13 cellular contexts compared by ENCODE assay signal in genomic region chr1:156675271-156675708, GRCh38. TPM values are rescaled to one million over a fixed set of nuclear protein-coding genes. Genes with fewer than 3 reads are reported as not detected.
A peak's percentile ranks its signal among the peaks of the same experiment; 100 is the strongest.
DNase-seq lines count a peak whose midpoint lies in the region; ATAC-seq and TF ChIP-seq lines count a peak whose summit lies in the region.
"Had no signal": no experiment of that assay in that cellular context is flagged by ENCODE, and none has a peak within 500 bp of the region (broad histone marks: within the 10 kb centered on the region; RNA-seq: fewer than 3 reads in every experiment).

No MANE protein-coding gene starts in this region.

- TF ChIP-seq POLR2A in adrenal gland (IDR thresholded peaks at IDR 0.05), result no peak

- H3K9me3 ChIP-seq in left lung, result no peaks in the 10 kb centered on the region
- no peaks in the 10 kb centered on the region for H3K9me3 ChIP-seq in subcutaneous abdominal adipose tissue (ENCODE audit: control insufficient read depth in 5 of 5, low read length in 5 of 5)
- H3K9me3 ChIP-seq in adrenal gland (replicated peaks in 1 of 3), result no peaks in the 10 kb centered on the region

- WGBS in adrenal gland, 4 donors, result 44 to 72% (median 65%) methylated on average over 3 to 8 of the region's 8 CpGs

- H3K9ac ChIP-seq in subcutaneous abdominal adipose tissue (ENCODE audit: low read length in 5 of 5), result peak overlapping the region in 2 of 5 donors; percentile 47 to 72

- DNase-seq in HFFc6 (no peak), coronary artery (ENCODE audit: low spot score) (no peak), left lung (no peak), adrenal gland (no peak), CD14-positive monocyte (ENCODE audit: low spot score) (no peak), NCI-H510A treated with DMSO at 0.1 percent for 48 hours (lab: John Stamatoyannopoulos, UW) (no peak)
- DNase-seq: activated CD8-positive, alpha-beta memory T cell treated with anti-CD3 and anti-CD28 coated beads, Interleukin-2, amount 50 U/mL, for 4 hours; DND-41; SW 1271 had no signal

- H3K27ac ChIP-seq in coronary artery (peak overlapping the region; percentile 22 to 87), left lung (no peak overlapping the region), subcutaneous abdominal adipose tissue (ENCODE audit: low read depth, low read length) (peak overlapping the region; percentile 62), adrenal gland (no peak overlapping the region)

- intact Hi-C loops in left lung (cut with DNase I) (no loop called here), adrenal gland (cut with DNase I) (no loop called here), CD14-positive monocyte (cut with micrococcal nuclease) (loop anchor here (5.0 to 10.0 kb wide), 2 partner anchors 48 to 50 kb away; no protein-coding TSS in a partner anchor)

- peak overlapping the region; percentile 79 for H3K4me3 ChIP-seq in coronary artery
- peak overlapping the region; percentile 9 to 53 for H3K4me3 ChIP-seq in left lung
- H3K4me3 ChIP-seq in subcutaneous abdominal adipose tissue (ENCODE audit: low read depth in 1 of 5, low read length in 5 of 5), result peak overlapping the region in 3 of 5 donors; percentile 69 to 70 (median 69)
- H3K4me3 ChIP-seq in adrenal gland, result no peak overlapping the region

- H3K27me3 Mint-ChIP-seq in HFFc6 (ENCODE audit: insufficient read depth), result no peaks in the 10 kb centered on the region; the same call in none of the 2 replicates
- H3K27me3 Mint-ChIP-seq in CD14-positive monocyte (ENCODE audit: low read depth in 3 of 3), result peaks cover 66 to 90% (median 77%) of the 10 kb centered on the region in 3 donors

- H3K4me1 Mint-ChIP-seq in HFFc6 (ENCODE audit: low read depth) (peaks cover 50% of the 10 kb centered on the region), CD14-positive monocyte (peaks cover 12% of the 10 kb centered on the region)

- no peaks in the 10 kb centered on the region for H3K36me3 ChIP-seq in left lung
- H3K36me3 ChIP-seq in subcutaneous abdominal adipose tissue (ENCODE audit: control insufficient read depth in 5 of 5, insufficient read depth in 5 of 5, low read length in 5 of 5), result peaks cover 0 to 28% (median 8%) of the 10 kb centered on the region in 5 donors
- no peaks in the 10 kb centered on the region for H3K36me3 ChIP-seq in adrenal gland (replicated peaks in 1 of 2)

- H3K27me3 ChIP-seq in left lung (peaks cover 23 to 78% of the 10 kb centered on the region in 2 donors), subcutaneous abdominal adipose tissue (ENCODE audit: control insufficient read depth in 5 of 5, insufficient read depth in 4 of 5, low read length in 5 of 5) (peaks cover 13 to 56% (median 25%) of the 10 kb centered on the region in 5 donors), adrenal gland (peaks cover 34% of the 10 kb centered on the region)

- H3K4me1 ChIP-seq in left lung (peaks cover 0 to 40% of the 10 kb centered on the region in 2 donors), subcutaneous abdominal adipose tissue (ENCODE audit: control insufficient read depth in 5 of 5, insufficient read depth in 5 of 5, low read length in 5 of 5) (peaks cover 0 to 57% (median 28%) of the 10 kb centered on the region in 5 donors), adrenal gland (replicated peaks in 1 of 2) (peaks cover 0 to 14% of the 10 kb centered on the region in 2 donors)

- H3K36me3 Mint-ChIP-seq in HFFc6 (ENCODE audit: low read depth), result peaks cover 26% of the 10 kb centered on the region
- H3K36me3 Mint-ChIP-seq in CD14-positive monocyte, result peaks cover 0 to 4% of the 10 kb centered on the region in 2 donors
- H3K36me3 Mint-ChIP-seq: stimulated activated memory B cell treated with anti-CD40 and anti-IgM and Interleukin-4, amounts not matched to agents 10 μg/mL and 1 μg/mL and 100 μg/mL, for 72 hours had no signal

- TF ChIP-seq CTCF in HFFc6 (IDR thresholded peaks at IDR 0.05) (no peak), coronary artery (IDR thresholded peaks at IDR 0.05) (no peak), left lung (IDR thresholded peaks at IDR 0.05) (no peak), adrenal gland (IDR thresholded peaks at IDR 0.05) (no peak), CD14-positive monocyte (IDR thresholded peaks at IDR 0.05) (no peak)

- H3K27ac Mint-ChIP-seq in HFFc6, result peak overlapping the region; percentile 72
- no peak overlapping the region for H3K27ac Mint-ChIP-seq in CD14-positive monocyte
- H3K27ac Mint-ChIP-seq: stimulated activated memory B cell treated with anti-CD40 and anti-IgM and Interleukin-4, amounts not matched to agents 10 μg/mL and 1 μg/mL and 100 μg/mL, for 72 hours had no signal

- H3K4me3 Mint-ChIP-seq in HFFc6 (peak overlapping the region; percentile 88), CD14-positive monocyte (peak overlapping the region in 1 of 2 donors; percentile 66)
- H3K4me3 Mint-ChIP-seq: central memory CD8-positive, alpha-beta T cell; stimulated activated memory B cell treated with anti-CD40 and anti-IgM and Interleukin-4, amounts not matched to agents 10 μg/mL and 1 μg/mL and 100 μg/mL, for 72 hours had no signal

- H3K9me3 Mint-ChIP-seq in HFFc6, result no peaks in the 10 kb centered on the region
- H3K9me3 Mint-ChIP-seq in CD14-positive monocyte, result peaks cover 0 to 11% (median 3%) of the 10 kb centered on the region in 7 donors
- H3K9me3 Mint-ChIP-seq: central memory CD8-positive, alpha-beta T cell; stimulated activated memory B cell treated with anti-CD40 and anti-IgM and Interleukin-4, amounts not matched to agents 10 μg/mL and 1 μg/mL and 100 μg/mL, for 72 hours had no signal

- ATAC-seq in left lung (no peak), GM19395 (IDR thresholded peaks at IDR 0.05; ENCODE audit: unreplicated experiment) (no peak)
- ATAC-seq: stimulated activated memory B cell treated with anti-CD40 and anti-IgM and Interleukin-4, amounts not matched to agents 10 μg/mL and 1 μg/mL and 100 μg/mL, for 72 hours had no signal

RNA-seq across cellular contexts. Expression of gene NES, which starts 1.9 kb away (rescaled TPM):
- 100 to 1,000 TPM; 106 to 126 (median 116) TPM for total RNA-seq in HFFc6 (2021; fragmentation: NEBNext Ultra II Directional; extraction: Animal tissue kit (Norgen Biotek cat#: 25700))
- 10 to 100 TPM; 56.9 to 58.5 TPM for total RNA-seq in left lung
- 10 to 100 TPM in 6 of 8 donors, 1 to 10 TPM in 2; 7.7 to 22.9 (median 14.0) TPM for total RNA-seq in adrenal gland
- 10 to 100 TPM; 13.2 to 26.9 (median 18.0) TPM for polyA plus RNA-seq in adrenal gland
- not detected for polyA plus RNA-seq in CD14-positive monocyte

RNA-seq across cellular contexts. Expression of gene CRABP2, which starts 30.1 kb away (rescaled TPM):
- 10 to 100 TPM; 55.9 to 70.4 (median 59.2) TPM for total RNA-seq in HFFc6 (2021; fragmentation: NEBNext Ultra II Directional; extraction: Animal tissue kit (Norgen Biotek cat#: 25700))
- 10 to 100 TPM in 1 of 2 donors, 1 to 10 TPM in 1; 2.7 to 23.3 TPM for total RNA-seq in left lung
- 10 to 100 TPM in 1 of 8 donors, 1 to 10 TPM in 7; 3.1 to 11.6 (median 6.8) TPM for total RNA-seq in adrenal gland
- 10 to 100 TPM in 2 of 3 donors, 1 to 10 TPM in 1; 5.0 to 17.8 (median 11.2) TPM for polyA plus RNA-seq in adrenal gland
- under 1 TPM in 1 of 2 donors, not detected in 1; 0.23 TPM for polyA plus RNA-seq in CD14-positive monocyte

RNA-seq across cellular contexts. Expression of gene BCAN, which starts 33.4 kb away (rescaled TPM):
- not detected for total RNA-seq in HFFc6 (2021; fragmentation: NEBNext Ultra II Directional; extraction: Animal tissue kit (Norgen Biotek cat#: 25700))
- total RNA-seq in left lung (under 1 TPM; 0.34 to 0.35 TPM), adrenal gland (10 to 100 TPM in 3 of 8 donors, under 1 TPM in 3, not detected in 2; 0.11 to 36.3 (median 8.2) TPM)
- polyA plus RNA-seq in adrenal gland (10 to 100 TPM in 1 of 3 donors, 1 to 10 TPM in 2; 2.4 to 24.9 (median 8.9) TPM), CD14-positive monocyte (not detected)

RNA-seq across cellular contexts. Expression of gene METTL25B, which starts 53.0 kb away (rescaled TPM):
- 10 to 100 TPM; 11.2 to 16.0 (median 13.9) TPM for total RNA-seq in HFFc6 (2021; fragmentation: NEBNext Ultra II Directional; extraction: Animal tissue kit (Norgen Biotek cat#: 25700))
- 10 to 100 TPM; 30.6 to 35.3 TPM for total RNA-seq in left lung
- total RNA-seq in adrenal gland, result 100 to 1,000 TPM in 1 of 8 donors, 10 to 100 TPM in 7; 24.0 to 140 (median 32.5) TPM
- polyA plus RNA-seq in adrenal gland, result 100 to 1,000 TPM in 1 of 3 donors, 10 to 100 TPM in 2; 17.4 to 127 (median 68.6) TPM
- 1 to 10 TPM; 4.6 to 4.8 TPM for polyA plus RNA-seq in CD14-positive monocyte

RNA-seq across cellular contexts. Expression of gene ISG20L2, which starts 53.3 kb away (rescaled TPM):
- 10 to 100 TPM; 16.2 to 26.9 (median 20.6) TPM for total RNA-seq in HFFc6 (2021; fragmentation: NEBNext Ultra II Directional; extraction: Animal tissue kit (Norgen Biotek cat#: 25700))
- total RNA-seq in left lung (10 to 100 TPM; 18.3 to 30.8 TPM), adrenal gland (10 to 100 TPM; 10.6 to 38.5 (median 18.4) TPM)
- polyA plus RNA-seq in adrenal gland (10 to 100 TPM in 1 of 3 donors, 1 to 10 TPM in 2; 5.5 to 40.0 (median 8.8) TPM), CD14-positive monocyte (10 to 100 TPM; 17.2 to 18.1 TPM)

Comparison
In these comparisons a context has a peak if more than half of its experiments do, and no peak if none do; other contexts are left out.
1. H3K27ac ChIP-seq: peak in coronary artery (2 of 2) and subcutaneous abdominal adipose tissue (single experiment); none in left lung (0 of 2) and adrenal gland (0 of 5).
2. H3K4me3 ChIP-seq: peak in coronary artery (single experiment), left lung (2 of 2) and subcutaneous abdominal adipose tissue (3 of 5); none in adrenal gland (0 of 4).
3. intact Hi-C loops: an anchor here in CD14-positive monocyte (5.0 to 10.0 kb wide); none called in left lung and adrenal gland.